In the genomic region with DNA sequence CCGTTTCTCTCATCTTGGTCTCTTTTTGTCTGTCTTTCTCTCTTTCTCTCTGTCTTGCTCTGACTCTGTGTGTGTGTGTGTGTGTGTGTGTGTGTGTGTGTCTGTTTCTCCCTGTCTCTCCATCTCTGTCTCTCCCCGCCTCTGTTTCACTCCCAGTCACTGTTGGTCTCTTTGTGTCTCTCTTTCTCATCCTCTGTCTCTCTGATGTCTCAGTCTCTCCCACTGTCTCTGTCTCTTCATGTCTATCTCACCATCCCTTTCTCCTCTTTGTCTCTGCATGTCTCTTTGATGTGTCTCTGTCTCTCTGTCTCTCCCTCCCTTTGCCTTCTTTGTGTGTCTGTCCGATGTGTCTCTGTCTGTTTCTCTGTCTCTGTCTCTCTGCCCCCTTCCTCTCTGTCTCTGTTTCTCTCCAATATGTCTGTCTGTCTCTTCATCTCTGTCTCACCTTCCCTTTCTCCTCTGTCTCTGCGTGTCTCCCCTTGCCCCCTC, we compare ENCODE assay signal across 8 cellular contexts. TPM values are rescaled to one million over a fixed set of nuclear protein-coding genes. Genes with fewer than 3 reads are reported as not detected.
DNase-seq lines count a peak whose midpoint lies in the region; ATAC-seq and TF ChIP-seq lines count a peak whose summit lies in the region.

No MANE protein-coding gene starts in this region.

- no peak for TF ChIP-seq CTCF in AG04449 (IDR thresholded peaks at IDR 0.05; ENCODE audit: insufficient read depth, low read length, missing control alignments)

- H3K4me3 ChIP-seq in AG04449 (ENCODE audit: low read depth, low read length) (peak overlapping the region; percentile 81), HUES6 (ENCODE audit: low read depth, low read length) (peak overlapping the region; percentile 58), muscle layer of colon (ENCODE audit: low read depth in 1 of 2, low read length in 2 of 2) (peak overlapping the region; percentile 59 to 85), Karpas-422 (ENCODE audit: low read length) (no peak overlapping the region)

- H3K9me3 ChIP-seq in HUES6 (ENCODE audit: control insufficient read depth, insufficient read depth, low read depth, low read length) (no peaks in the 10 kb centered on the region), muscle layer of colon (ENCODE audit: low read length) (no peaks in the 10 kb centered on the region), Karpas-422 (ENCODE audit: low read length) (no peaks in the 10 kb centered on the region)

- no peak for ATAC-seq in GM18498 (IDR thresholded peaks at IDR 0.05; ENCODE audit: unreplicated experiment)

- DNase-seq in AG04449 (ENCODE audit: low read depth, low spot score) (no peak), caudate nucleus (lab: John Stamatoyannopoulos, UW) (no peak), NCI-H2171 treated with DMSO at 0.1 percent for 48 hours (lab: John Stamatoyannopoulos, UW) (no peak), Karpas-422 (no peak), NCI-H1048 (lab: John Stamatoyannopoulos, UW) (no peak)

- H3K36me3 ChIP-seq in HUES6 (ENCODE audit: control insufficient read depth, insufficient read depth, low read length): no peaks in the 10 kb centered on the region
- H3K36me3 ChIP-seq in muscle layer of colon (ENCODE audit: insufficient read depth, low read length): peaks cover 4% of the 10 kb centered on the region
- no peaks in the 10 kb centered on the region for H3K36me3 ChIP-seq in Karpas-422 (ENCODE audit: insufficient read depth, low read length)

- POLR2A ChIA-PET in AG04449 (lab: Yijun Ruan, JAX): no interaction called here

- H3K79me2 ChIP-seq in Karpas-422 (ENCODE audit: low read length): no peaks in the 10 kb centered on the region

- no peak overlapping the region for H3K27ac ChIP-seq in HUES6 (ENCODE audit: low read depth, low read length)
- peak overlapping the region; percentile 68 for H3K27ac ChIP-seq in caudate nucleus (ENCODE audit: low read depth, low read length)
- peak overlapping the region; percentile 100 for H3K27ac ChIP-seq in muscle layer of colon (ENCODE audit: low read depth, low read length)
- H3K27ac ChIP-seq in Karpas-422 (ENCODE audit: low read length): no peak overlapping the region

- H2AFZ ChIP-seq in Karpas-422 (ENCODE audit: low read length): no peak overlapping the region

- no peaks in the 10 kb centered on the region for H3K9me2 ChIP-seq in Karpas-422 (replicated peaks; ENCODE audit: insufficient read depth, low read length)

- H3K9ac ChIP-seq in HUES6 (ENCODE audit: low read length): no peak overlapping the region
- H3K9ac ChIP-seq in muscle layer of colon (ENCODE audit: low read length): peak overlapping the region; percentile 100
- no peak overlapping the region for H3K9ac ChIP-seq in Karpas-422 (ENCODE audit: low read length)

- H3K27me3 ChIP-seq in HUES6 (ENCODE audit: control insufficient read depth, insufficient read depth, low read length) (peaks cover 96% of the 10 kb centered on the region), muscle layer of colon (ENCODE audit: control insufficient read depth in 1 of 2, insufficient read depth in 2 of 2, low read length in 2 of 2) (no peaks in the 10 kb centered on the region), Karpas-422 (ENCODE audit: low read length) (no peaks in the 10 kb centered on the region)

- H3K4me2 ChIP-seq in Karpas-422 (ENCODE audit: low read depth, low read length, poor library complexity, severe bottlenecking): no peak overlapping the region

- peaks cover 29% of the 10 kb centered on the region for H3K4me1 ChIP-seq in HUES6 (ENCODE audit: control insufficient read depth, insufficient read depth, low read length)
- peaks cover 73% of the 10 kb centered on the region for H3K4me1 ChIP-seq in muscle layer of colon (ENCODE audit: insufficient read depth, low read length)
- H3K4me1 ChIP-seq in Karpas-422 (ENCODE audit: low read length): no peaks in the 10 kb centered on the region

- peaks cover 59% of the 10 kb centered on the region; the same call in 1 of the 2 replicates for H4K20me1 ChIP-seq in Karpas-422 (ENCODE audit: insufficient read depth, low read depth, low read length)

- CTCF ChIA-PET in AG04449 (lab: Yijun Ruan, JAX): interaction anchor here (1.5 kb wide), 1 partner anchor 60 kb away, joined by 5 read pairs; no protein-coding TSS in a partner anchor

RNA-seq across cellular contexts. Expression of a gene that starts 2.5 kb away (rescaled TPM):
- total RNA-seq in Karpas-422 (2014; rRNA removed; shearing (Covaris generic); ENCODE audit: low replicate concordance): 0.82 and 4.4 TPM in 2 replicates

Comparison
In these comparisons a context has a peak if more than half of its experiments do, and no peak if none do; other contexts are left out.
1. H3K27ac ChIP-seq: peak in caudate nucleus (single experiment) and muscle layer of colon (single experiment); none in HUES6 (single experiment) and Karpas-422 (single experiment).